Comparison of ENCODE assay signal across 27 cellular contexts in the genomic region with DNA sequence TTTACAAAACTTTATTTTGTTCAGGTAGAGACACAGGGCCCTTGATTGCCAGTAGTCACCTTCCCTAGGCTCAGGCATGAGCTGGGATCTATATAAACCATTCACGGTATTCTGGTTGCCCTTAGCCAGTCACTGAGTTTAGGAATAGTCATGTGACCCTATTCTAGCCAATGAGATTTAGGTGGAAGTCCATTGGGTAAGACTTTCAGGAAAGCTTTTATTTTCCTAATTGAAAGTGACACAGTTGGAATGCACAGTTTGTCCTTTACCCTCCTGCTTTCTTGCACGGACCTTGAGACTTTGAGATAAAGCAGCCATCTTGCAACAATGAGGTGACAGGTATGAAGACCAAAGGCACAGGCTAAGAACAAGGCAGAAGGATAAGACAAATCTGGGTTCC.
"Had no signal": no experiment of that assay in that cellular context is flagged by ENCODE, and none has a peak within 500 bp of the region (broad histone marks: within the 10 kb centered on the region; RNA-seq: fewer than 3 reads in every experiment).

No MANE protein-coding gene starts in this region.

- H3K4me1 ChIP-seq: breast epithelium, colonic mucosa, esophagus squamous epithelium had no signal

- ATAC-seq: activated CD8-positive, alpha-beta T cell treated with anti-CD3 and anti-CD28 coated beads for 36 hours; activated naive CD4-positive, alpha-beta T cell treated with anti-CD3 and anti-CD28 coated beads, Interleukin-2, amount 50 U/mL, for 72 hours had no signal

- H3K4me3 ChIP-seq: ascending aorta, breast epithelium, cardiac muscle cell, colonic mucosa, esophagus squamous epithelium had no signal

- H3K4me1 Mint-ChIP-seq: activated naive CD4-positive, alpha-beta T cell treated with anti-CD3 and anti-CD28 coated beads, Interleukin-2, amount 10 ng/mL, durations not matched to agents 7 days and 5 days; activated naive CD8-positive, alpha-beta T cell treated with anti-CD3 and anti-CD28 coated beads, Interleukin-2, amount 10 ng/mL, durations not matched to agents 7 days and 5 days had no signal

- H3K9me3 ChIP-seq: ascending aorta, breast epithelium, colonic mucosa, esophagus squamous epithelium had no signal

- H3K9me3 Mint-ChIP-seq: activated CD8-positive, alpha-beta T cell treated with anti-CD3 and anti-CD28 coated beads for 36 hours; activated naive CD4-positive, alpha-beta T cell treated with anti-CD3 and anti-CD28 coated beads, Interleukin-2, amount 10 ng/mL, durations not matched to agents 7 days and 5 days; activated naive CD4-positive, alpha-beta T cell treated with anti-CD3 and anti-CD28 coated beads, Interleukin-2, amount 50 U/mL, for 72 hours; activated naive CD8-positive, alpha-beta T cell treated with anti-CD3 and anti-CD28 coated beads, Interleukin-2, amount 10 ng/mL, durations not matched to agents 7 days and 5 days; brain had no signal

- H3K4me3 Mint-ChIP-seq: activated CD8-positive, alpha-beta T cell treated with anti-CD3 and anti-CD28 coated beads for 36 hours; activated naive CD4-positive, alpha-beta T cell treated with anti-CD3 and anti-CD28 coated beads, Interleukin-2, amount 10 ng/mL, durations not matched to agents 7 days and 5 days; activated naive CD8-positive, alpha-beta T cell treated with anti-CD3 and anti-CD28 coated beads, Interleukin-2, amount 10 ng/mL, durations not matched to agents 7 days and 5 days; brain had no signal

- H3K27me3 Mint-ChIP-seq: activated CD8-positive, alpha-beta T cell treated with anti-CD3 and anti-CD28 coated beads for 36 hours; activated naive CD8-positive, alpha-beta T cell treated with anti-CD3 and anti-CD28 coated beads, Interleukin-2, amount 10 ng/mL, durations not matched to agents 7 days and 5 days had no signal

- H3K27me3 ChIP-seq: ascending aorta, breast epithelium, cardiac muscle cell, colonic mucosa, esophagus squamous epithelium had no signal

- H3K27ac Mint-ChIP-seq: activated CD8-positive, alpha-beta T cell treated with anti-CD3 and anti-CD28 coated beads for 36 hours; activated naive CD4-positive, alpha-beta T cell treated with anti-CD3 and anti-CD28 coated beads, Interleukin-2, amount 10 ng/mL, durations not matched to agents 7 days and 5 days; activated naive CD4-positive, alpha-beta T cell treated with anti-CD3 and anti-CD28 coated beads, Interleukin-2, amount 50 U/mL, for 72 hours; activated naive CD8-positive, alpha-beta T cell treated with anti-CD3 and anti-CD28 coated beads, Interleukin-2, amount 10 ng/mL, durations not matched to agents 7 days and 5 days; brain had no signal

- H3K36me3 ChIP-seq: ascending aorta, breast epithelium, colonic mucosa, esophagus squamous epithelium had no signal

- H3K27ac ChIP-seq: ascending aorta, breast epithelium, cardiac muscle cell, colonic mucosa, epithelial cell of prostate, esophagus squamous epithelium had no signal

- FAIRE-seq: endometrium, endothelial cell of umbilical vein had no signal

- DNase-seq: activated CD4-positive, alpha-beta T cell treated with anti-CD3 and anti-CD28 coated beads for 1 hour; activated CD4-positive, alpha-beta T cell treated with anti-CD3 and anti-CD28 coated beads for 4 hours; activated CD4-positive, alpha-beta T cell treated with anti-CD3 and anti-CD28 coated beads, Interleukin-2, amount 50 U/mL, for 1 hour; activated CD4-positive, alpha-beta T cell treated with anti-CD3 and anti-CD28 coated beads, Interleukin-2, amount 50 U/mL, for 48 hours; activated CD8-positive, alpha-beta memory T cell treated with anti-CD3 and anti-CD28 coated beads for 24 hours; activated CD8-positive, alpha-beta T cell treated with anti-CD3 and anti-CD28 coated beads for 36 hours; activated gamma-delta T cell; activated naive CD4-positive, alpha-beta T cell; activated naive CD4-positive, alpha-beta T cell treated with anti-CD3 and anti-CD28 coated beads, Interleukin-2, amount 10 ng/mL, durations not matched to agents 7 days and 5 days; activated naive CD8-positive, alpha-beta T cell treated with anti-CD3 and anti-CD28 coated beads, Interleukin-2, amount 10 ng/mL, durations not matched to agents 7 days and 5 days; activated T-cell treated with anti-CD3 and anti-CD28 coated beads, Interleukin-2, amount 50 U/mL, for 48 hours; central memory CD4-positive, alpha-beta T cell; cerebellar nuclear complex; colonic mucosa; effector CD8-positive, alpha-beta T cell; esophagus squamous epithelium; foreskin fibroblast; head of caudate nucleus; T-helper 2 cell had no signal

- H3K36me3 Mint-ChIP-seq: activated naive CD4-positive, alpha-beta T cell treated with anti-CD3 and anti-CD28 coated beads, Interleukin-2, amount 10 ng/mL, durations not matched to agents 7 days and 5 days; activated naive CD4-positive, alpha-beta T cell treated with anti-CD3 and anti-CD28 coated beads, Interleukin-2, amount 50 U/mL, for 72 hours; activated naive CD8-positive, alpha-beta T cell treated with anti-CD3 and anti-CD28 coated beads, Interleukin-2, amount 10 ng/mL, durations not matched to agents 7 days and 5 days had no signal
